ENCODE assay signal across 26 cellular contexts in the genomic region with DNA sequence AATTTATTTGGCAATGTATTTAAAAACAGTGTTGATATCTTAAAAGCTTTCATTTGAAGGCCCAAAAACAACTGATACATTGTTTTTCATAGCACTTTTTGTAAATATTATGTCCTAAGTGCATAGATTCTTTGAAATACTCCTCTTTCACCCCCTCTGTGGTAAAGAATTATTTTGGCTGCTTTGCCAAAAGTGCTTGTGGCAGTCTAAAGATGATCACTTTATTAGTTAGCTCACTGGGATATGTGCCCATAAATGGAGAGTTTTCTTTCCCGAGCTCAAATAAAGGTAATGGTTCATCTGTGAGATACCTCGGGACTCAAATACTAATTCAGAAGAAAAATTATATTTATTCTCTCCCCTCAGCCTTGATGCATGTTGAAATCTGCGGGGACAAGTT.
"Had no signal": no experiment of that assay in that cellular context is flagged by ENCODE, and none has a peak within 500 bp of the region (broad histone marks: within the 10 kb centered on the region; RNA-seq: fewer than 3 reads in every experiment).

No MANE protein-coding gene starts in this region.

- H3K27ac ChIP-seq: epithelial cell of prostate, pancreas, psoas muscle, stomach, tibial artery, upper lobe of right lung had no signal

- ATAC-seq: activated naive CD8-positive, alpha-beta T cell treated with anti-CD3 and anti-CD28 coated beads, Interleukin-2, amount 50 U/mL, for 24 hours; naive thymus-derived CD4-positive, alpha-beta T cell; pancreas; psoas muscle; stimulated activated naive B cell treated with anti-CD40 and anti-IgM and Interleukin-4, amounts not matched to agents 10 μg/mL and 1 μg/mL and 100 μg/mL, for 72 hours; T-helper 17 cell; upper lobe of right lung had no signal

- H3K4me3 ChIP-seq: pancreas, psoas muscle, smooth muscle cell, stomach, tibial artery, upper lobe of right lung had no signal

- H3K27ac Mint-ChIP-seq: activated CD4-positive, alpha-beta memory T cell treated with anti-CD3 and anti-CD28 coated beads, Interleukin-2, amount 10 ng/mL, durations not matched to agents 7 days and 5 days; activated CD4-positive, alpha-beta T cell treated with anti-CD3 and anti-CD28 coated beads, Interleukin-2, amount 10 ng/mL, durations not matched to agents 24 days and 14 days; activated naive CD4-positive, alpha-beta T cell treated with anti-CD3 and anti-CD28 coated beads, Interleukin-2, amount 50 U/mL, for 24 hours; activated naive CD8-positive, alpha-beta T cell treated with anti-CD3 and anti-CD28 coated beads, Interleukin-2, amount 50 U/mL, for 24 hours; activated T-helper 2 cell treated with anti-CD3 and anti-CD28 coated beads, Interferon-gamma antibody, Interleukin-2, Interleukin-4, amounts not matched to agents 10 μg/mL and 5 μg/mL and 100 μg/mL, durations not matched to agents 14 hours and 24 hours and 36 hours; stimulated activated naive B cell treated with anti-CD40 and anti-IgM and Interleukin-4, amounts not matched to agents 10 μg/mL and 1 μg/mL and 100 μg/mL, for 72 hours; T-helper 17 cell had no signal

- H3K4me3 Mint-ChIP-seq: activated CD4-positive, alpha-beta memory T cell treated with anti-CD3 and anti-CD28 coated beads, Interleukin-2, amount 10 ng/mL, durations not matched to agents 7 days and 5 days; activated CD4-positive, alpha-beta T cell treated with anti-CD3 and anti-CD28 coated beads, Interleukin-2, amount 10 ng/mL, durations not matched to agents 24 days and 14 days; activated naive CD4-positive, alpha-beta T cell treated with anti-CD3 and anti-CD28 coated beads, Interleukin-2, amount 50 U/mL, for 24 hours; activated naive CD8-positive, alpha-beta T cell treated with anti-CD3 and anti-CD28 coated beads, Interleukin-2, amount 50 U/mL, for 24 hours; naive thymus-derived CD4-positive, alpha-beta T cell; stimulated activated naive B cell treated with anti-CD40 and anti-IgM and Interleukin-4, amounts not matched to agents 10 μg/mL and 1 μg/mL and 100 μg/mL, for 72 hours; T-helper 17 cell had no signal

- H3K27me3 ChIP-seq: pancreas, stomach, tibial artery, upper lobe of right lung had no signal

- H3K9me3 ChIP-seq: pancreas, psoas muscle, stomach, tibial artery, upper lobe of right lung had no signal

- H3K9me3 Mint-ChIP-seq: activated CD4-positive, alpha-beta memory T cell treated with anti-CD3 and anti-CD28 coated beads, Interleukin-2, amount 10 ng/mL, durations not matched to agents 7 days and 5 days; activated CD4-positive, alpha-beta T cell treated with anti-CD3 and anti-CD28 coated beads, Interleukin-2, amount 10 ng/mL, durations not matched to agents 24 days and 14 days; activated naive CD4-positive, alpha-beta T cell treated with anti-CD3 and anti-CD28 coated beads, Interleukin-2, amount 50 U/mL, for 24 hours; activated naive CD8-positive, alpha-beta T cell treated with anti-CD3 and anti-CD28 coated beads, Interleukin-2, amount 50 U/mL, for 24 hours; activated T-helper 2 cell treated with anti-CD3 and anti-CD28 coated beads, Interferon-gamma antibody, Interleukin-2, Interleukin-4, amounts not matched to agents 10 μg/mL and 5 μg/mL and 100 μg/mL, durations not matched to agents 14 hours and 24 hours and 36 hours; naive thymus-derived CD4-positive, alpha-beta T cell; stimulated activated naive B cell treated with anti-CD40 and anti-IgM and Interleukin-4, amounts not matched to agents 10 μg/mL and 1 μg/mL and 100 μg/mL, for 72 hours had no signal

- H3K27me3 Mint-ChIP-seq: activated CD4-positive, alpha-beta memory T cell treated with anti-CD3 and anti-CD28 coated beads, Interleukin-2, amount 10 ng/mL, durations not matched to agents 7 days and 5 days; activated CD4-positive, alpha-beta T cell treated with anti-CD3 and anti-CD28 coated beads, Interleukin-2, amount 10 ng/mL, durations not matched to agents 24 days and 14 days; activated naive CD4-positive, alpha-beta T cell treated with anti-CD3 and anti-CD28 coated beads, Interleukin-2, amount 50 U/mL, for 24 hours; activated naive CD8-positive, alpha-beta T cell treated with anti-CD3 and anti-CD28 coated beads, Interleukin-2, amount 50 U/mL, for 24 hours; naive thymus-derived CD4-positive, alpha-beta T cell; stimulated activated naive B cell treated with anti-CD40 and anti-IgM and Interleukin-4, amounts not matched to agents 10 μg/mL and 1 μg/mL and 100 μg/mL, for 72 hours; T-helper 17 cell had no signal

- DNase-seq: activated CD4-positive, alpha-beta memory T cell treated with anti-CD3 and anti-CD28 coated beads, Interleukin-2, amount 10 ng/mL, durations not matched to agents 7 days and 5 days; activated CD4-positive, alpha-beta T cell treated with anti-CD3 and anti-CD28 coated beads, Interleukin-2, amount 10 ng/mL, durations not matched to agents 24 days and 14 days; activated CD4-positive, CD25-positive, alpha-beta regulatory T cell treated with anti-CD3 and anti-CD28 coated beads, Interleukin-2, amount 50 U/mL, for 72 hours; activated naive CD8-positive, alpha-beta T cell treated with anti-CD3 and anti-CD28 coated beads, Interleukin-2, amount 50 U/mL, for 24 hours; activated T-cell treated with anti-CD3 and anti-CD28 coated beads, Interleukin-2, amount 50 U/mL, for 48 hours; amygdala; central memory CD4-positive, alpha-beta T cell; effector CD4-positive, alpha-beta T cell; islet precursor cell; midbrain; naive thymus-derived CD4-positive, alpha-beta T cell; pancreas; psoas muscle; stimulated activated CD4-positive, alpha-beta T cell treated with anti-CD3 and anti-CD28 coated beads, Interleukin-1b, Interleukin-23, amount 100 ng/mL, for 48 hours; stimulated activated CD4-positive, alpha-beta T cell treated with anti-CD3 and anti-CD28 coated beads, Interleukin-4, amount 100 ng/mL, for 4 hours; stimulated activated CD8-positive, alpha-beta memory T cell treated with anti-CD3 and anti-CD28 coated beads, Interleukin-4, amount 100 ng/mL, for 48 hours; stimulated activated naive B cell treated with anti-CD40 and anti-IgM and Interleukin-4, amounts not matched to agents 10 μg/mL and 1 μg/mL and 100 μg/mL, for 72 hours; stomach; T-helper 17 cell; T1000; tibial artery; upper lobe of right lung had no signal

- H3K36me3 ChIP-seq: pancreas, stomach, tibial artery, upper lobe of right lung had no signal
